1 cellular context compared by ENCODE assay signal in the genomic region with DNA sequence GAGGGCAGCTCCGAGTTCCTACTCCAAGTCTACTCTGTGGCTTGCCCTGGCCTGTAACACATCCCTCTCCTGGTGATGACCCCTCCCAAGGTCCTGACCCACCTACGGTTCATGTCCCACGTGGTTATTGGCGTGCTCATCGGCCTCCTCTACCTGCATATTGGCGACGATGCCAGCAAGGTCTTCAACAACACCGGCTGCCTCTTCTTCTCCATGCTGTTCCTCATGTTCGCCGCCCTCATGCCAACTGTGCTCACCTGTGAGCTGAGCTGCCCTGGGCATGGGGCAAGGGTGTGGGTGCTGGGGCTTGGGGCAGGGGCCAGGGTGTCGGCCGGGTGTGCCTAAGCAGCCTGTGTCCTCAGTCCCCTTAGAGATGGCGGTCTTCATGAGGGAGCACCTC.
TF ChIP-seq lines count a peak whose summit lies in the region.

No MANE protein-coding gene starts in this region.

TF ChIP-seq in H1, 55 proteins besides CTCF, POLR2A, EP300 and RAD21:
- TF ChIP-seq GABPA (IDR thresholded peaks at IDR 0.05; ENCODE audit: borderline replicate concordance, insufficient read depth, low read length), result no peak
- TF ChIP-seq, protein P1, sequence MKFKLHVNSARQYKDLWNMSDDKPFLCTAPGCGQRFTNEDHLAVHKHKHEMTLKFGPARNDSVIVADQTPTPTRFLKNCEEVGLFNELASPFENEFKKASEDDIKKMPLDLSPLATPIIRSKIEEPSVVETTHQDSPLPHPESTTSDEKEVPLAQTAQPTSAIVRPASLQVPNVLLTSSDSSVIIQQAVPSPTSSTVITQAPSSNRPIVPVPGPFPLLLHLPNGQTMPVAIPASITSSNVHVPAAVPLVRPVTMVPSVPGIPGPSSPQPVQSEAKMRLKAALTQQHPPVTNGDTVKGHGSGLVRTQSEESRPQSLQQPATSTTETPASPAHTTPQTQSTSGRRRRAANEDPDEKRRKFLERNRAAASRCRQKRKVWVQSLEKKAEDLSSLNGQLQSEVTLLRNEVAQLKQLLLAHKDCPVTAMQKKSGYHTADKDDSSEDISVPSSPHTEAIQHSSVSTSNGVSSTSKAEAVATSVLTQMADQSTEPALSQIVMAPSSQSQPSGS (IDR thresholded peaks at IDR 0.05; ENCODE audit: low read length), result no peak
- TF ChIP-seq PHF8 (conservative IDR thresholded peaks at IDR 0.05; ENCODE audit: low read depth, low read length), result no peak
- no peak for TF ChIP-seq ZNF274 (IDR thresholded peaks at IDR 0.05; ENCODE audit: borderline replicate concordance, extremely low read depth, low read length)
- no peak for TF ChIP-seq SIX5 (IDR thresholded peaks at IDR 0.05; ENCODE audit: low read depth, low read length)
- TF ChIP-seq CHD7 (IDR thresholded peaks at IDR 0.05; ENCODE audit: insufficient replicate concordance, low read length), result no peak
- TF ChIP-seq JUND (IDR thresholded peaks at IDR 0.05; ENCODE audit: low read length), result no peak
- no peak for TF ChIP-seq CHD1 (IDR thresholded peaks at IDR 0.05; ENCODE audit: low read depth, low read length)
- TF ChIP-seq KDM1A (IDR thresholded peaks at IDR 0.05; ENCODE audit: borderline replicate concordance, low read length), result no peak
- no peak for TF ChIP-seq SIN3A (conservative IDR thresholded peaks at IDR 0.05 in 1 of 2, IDR thresholded peaks at IDR 0.05 in 1 of 2; ENCODE audit: low read depth in 1 of 2, low read length in 2 of 2)
- TF ChIP-seq, protein P2, sequence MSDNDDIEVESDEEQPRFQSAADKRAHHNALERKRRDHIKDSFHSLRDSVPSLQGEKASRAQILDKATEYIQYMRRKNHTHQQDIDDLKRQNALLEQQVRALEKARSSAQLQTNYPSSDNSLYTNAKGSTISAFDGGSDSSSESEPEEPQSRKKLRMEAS (IDR thresholded peaks at IDR 0.05), result no peak
- TF ChIP-seq TAF1 (IDR thresholded peaks at IDR 0.05; ENCODE audit: low read depth, low read length), result no peak
